ENCODE assay signal across 20 cellular contexts in the genomic region with DNA sequence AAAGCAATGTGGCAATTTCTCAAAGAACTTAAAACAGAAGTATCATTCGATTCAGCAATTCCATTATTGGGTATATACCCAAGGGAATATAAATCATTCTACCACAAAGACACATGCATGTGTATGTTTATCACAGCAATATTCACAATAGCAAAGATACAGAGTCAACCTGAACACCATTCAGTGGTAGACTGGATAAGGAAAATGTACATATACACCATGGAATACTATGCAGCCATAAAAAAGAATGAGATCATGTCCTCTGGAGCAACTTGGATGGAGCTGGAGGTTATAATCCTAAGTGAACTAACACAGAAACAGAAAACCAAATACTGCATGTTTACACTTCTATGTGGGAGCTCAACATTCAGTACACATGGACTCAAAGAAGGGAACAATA. TPM values are rescaled to one million over a fixed set of nuclear protein-coding genes. Genes with fewer than 3 reads are reported as not detected.
DNase-seq lines count a peak whose midpoint lies in the region; ATAC-seq and TF ChIP-seq lines count a peak whose summit lies in the region.
"Had no signal": no experiment of that assay in that cellular context is flagged by ENCODE, and none has a peak within 500 bp of the region (broad histone marks: within the 10 kb centered on the region; RNA-seq: fewer than 3 reads in every experiment).

No MANE protein-coding gene starts in this region.

- H3K27me3 Mint-ChIP-seq in activated naive CD4-positive, alpha-beta T cell treated with anti-CD3 and anti-CD28 coated beads, Interleukin-2, amount 50 U/mL, for 24 hours, result no peaks in the 10 kb centered on the region
- no peaks in the 10 kb centered on the region for H3K27me3 Mint-ChIP-seq in activated naive CD4-positive, alpha-beta T cell treated with anti-CD3 and anti-CD28 coated beads, Interleukin-2, amount 10 ng/mL, durations not matched to agents 7 days and 5 days
- H3K27me3 Mint-ChIP-seq: CD4-positive, alpha-beta memory T cell had no signal

- H3K36me3 ChIP-seq in Karpas-422 (ENCODE audit: insufficient read depth, low read length) (no peaks in the 10 kb centered on the region), neutrophil (no peaks in the 10 kb centered on the region)

- H3K9me2 ChIP-seq in Karpas-422 (replicated peaks; ENCODE audit: insufficient read depth, low read length), result no peaks in the 10 kb centered on the region

- H3K27ac Mint-ChIP-seq in activated naive CD4-positive, alpha-beta T cell treated with anti-CD3 and anti-CD28 coated beads, Interleukin-2, amount 50 U/mL, for 24 hours, result no peak overlapping the region
- H3K27ac Mint-ChIP-seq in activated naive CD4-positive, alpha-beta T cell treated with anti-CD3 and anti-CD28 coated beads, Interleukin-2, amount 10 ng/mL, durations not matched to agents 7 days and 5 days, result no peak overlapping the region

- H3K9me3 Mint-ChIP-seq in activated naive CD4-positive, alpha-beta T cell treated with anti-CD3 and anti-CD28 coated beads, Interleukin-2, amount 50 U/mL, for 24 hours, result peaks cover 11% of the 10 kb centered on the region
- H3K9me3 Mint-ChIP-seq in activated naive CD4-positive, alpha-beta T cell treated with anti-CD3 and anti-CD28 coated beads, Interleukin-2, amount 10 ng/mL, durations not matched to agents 7 days and 5 days, result peaks cover 14% of the 10 kb centered on the region

- H3K36me3 Mint-ChIP-seq in activated naive CD4-positive, alpha-beta T cell treated with anti-CD3 and anti-CD28 coated beads, Interleukin-2, amount 50 U/mL, for 24 hours, result peaks cover 5% of the 10 kb centered on the region
- H3K36me3 Mint-ChIP-seq in activated naive CD4-positive, alpha-beta T cell treated with anti-CD3 and anti-CD28 coated beads, Interleukin-2, amount 10 ng/mL, durations not matched to agents 7 days and 5 days, result no peaks in the 10 kb centered on the region

- peak overlapping the region; percentile 17 for H3K4me3 Mint-ChIP-seq in activated naive CD4-positive, alpha-beta T cell treated with anti-CD3 and anti-CD28 coated beads, Interleukin-2, amount 50 U/mL, for 24 hours
- H3K4me3 Mint-ChIP-seq in activated naive CD4-positive, alpha-beta T cell treated with anti-CD3 and anti-CD28 coated beads, Interleukin-2, amount 10 ng/mL, durations not matched to agents 7 days and 5 days, result no peak overlapping the region
- H3K4me3 Mint-ChIP-seq: CD4-positive, alpha-beta memory T cell had no signal

- DNase-seq in activated naive CD4-positive, alpha-beta T cell treated with anti-CD3 and anti-CD28 coated beads, Interleukin-2, amount 10 ng/mL, durations not matched to agents 7 days and 5 days, result no peak
- peak; percentile 22 for DNase-seq in Karpas-422
- DNase-seq in T-helper 1 cell, result no peak
- DNase-seq: 8988T; C1 segment of cervical spinal cord; Calu3; CD4-positive, alpha-beta memory T cell; COR-L47; DMS79; EL; GDM1; GM23248; H7; HCEC 1CT had no signal

- H3K4me2 ChIP-seq in Karpas-422 (ENCODE audit: low read depth, low read length, poor library complexity, severe bottlenecking), result no peak overlapping the region
- H3K4me2 ChIP-seq: A549 had no signal

- CTCF ChIA-PET in activated naive CD4-positive, alpha-beta T cell treated with anti-CD3 and anti-CD28 coated beads, Interleukin-2, amount 10 ng/mL, durations not matched to agents 7 days and 5 days (lab: Charles Lee), result no interaction called here

- ATAC-seq in HG02798 (IDR thresholded peaks at IDR 0.05; ENCODE audit: poor library complexity, unreplicated experiment), result no peak
- ATAC-seq: A549, GM12878 had no signal

- H3K9ac ChIP-seq in Karpas-422 (ENCODE audit: low read length), result no peak overlapping the region
- H3K9ac ChIP-seq: GM23248 had no signal

- H2AFZ ChIP-seq in Karpas-422 (ENCODE audit: low read length), result no peak overlapping the region
- H2AFZ ChIP-seq: GM23248 had no signal

- no peak for TF ChIP-seq CTCF in neutrophil (IDR thresholded peaks at IDR 0.05)

- H3K4me1 Mint-ChIP-seq in activated naive CD4-positive, alpha-beta T cell treated with anti-CD3 and anti-CD28 coated beads, Interleukin-2, amount 50 U/mL, for 24 hours, result no peaks in the 10 kb centered on the region
- no peaks in the 10 kb centered on the region for H3K4me1 Mint-ChIP-seq in activated naive CD4-positive, alpha-beta T cell treated with anti-CD3 and anti-CD28 coated beads, Interleukin-2, amount 10 ng/mL, durations not matched to agents 7 days and 5 days

- no peaks in the 10 kb centered on the region for H4K20me1 ChIP-seq in Karpas-422 (ENCODE audit: insufficient read depth, low read depth, low read length)

- H3K4me1 ChIP-seq in Karpas-422 (ENCODE audit: low read length), result no peaks in the 10 kb centered on the region
- peaks cover 27 to 49% of the 10 kb centered on the region in 2 experiments for H3K4me1 ChIP-seq in neutrophil (ENCODE audit: control insufficient read depth in 1 of 2, insufficient read depth in 1 of 2, low read depth in 1 of 2, low read length in 1 of 2)
- H3K4me1 ChIP-seq: A549 had no signal

- no peaks in the 10 kb centered on the region for H3K9me3 ChIP-seq in Karpas-422 (ENCODE audit: low read length)
- H3K9me3 ChIP-seq in neutrophil, result no peaks in the 10 kb centered on the region

- H3K4me3 ChIP-seq in Karpas-422 (ENCODE audit: low read length) (no peak overlapping the region), neutrophil (ENCODE audit: low read depth in 1 of 2, low read length in 1 of 2) (no peak overlapping the region)
- H3K4me3 ChIP-seq: A549, GM12878, GM23248 had no signal

- H3K27me3 ChIP-seq in Karpas-422 (ENCODE audit: low read length), result no peaks in the 10 kb centered on the region
- no peaks in the 10 kb centered on the region for H3K27me3 ChIP-seq in neutrophil

- no peaks in the 10 kb centered on the region for H3K79me2 ChIP-seq in Karpas-422 (ENCODE audit: low read length)

- no peak overlapping the region for H3K27ac ChIP-seq in Karpas-422 (ENCODE audit: low read length)
- H3K27ac ChIP-seq in neutrophil, result peak overlapping the region; percentile 87
- H3K27ac ChIP-seq: A549, GM23248 had no signal

RNA-seq across cellular contexts. Expression of a gene that starts 21.4 kb away (rescaled TPM):
- 2.7 and 2.8 TPM in 2 replicates for total RNA-seq in Karpas-422 (2014; rRNA removed; shearing (Covaris generic); ENCODE audit: low replicate concordance)
- total RNA-seq: GM23248, H1, H7 had no signal
